Comparison of ENCODE assay signal across 8 cellular contexts in the genomic region with DNA sequence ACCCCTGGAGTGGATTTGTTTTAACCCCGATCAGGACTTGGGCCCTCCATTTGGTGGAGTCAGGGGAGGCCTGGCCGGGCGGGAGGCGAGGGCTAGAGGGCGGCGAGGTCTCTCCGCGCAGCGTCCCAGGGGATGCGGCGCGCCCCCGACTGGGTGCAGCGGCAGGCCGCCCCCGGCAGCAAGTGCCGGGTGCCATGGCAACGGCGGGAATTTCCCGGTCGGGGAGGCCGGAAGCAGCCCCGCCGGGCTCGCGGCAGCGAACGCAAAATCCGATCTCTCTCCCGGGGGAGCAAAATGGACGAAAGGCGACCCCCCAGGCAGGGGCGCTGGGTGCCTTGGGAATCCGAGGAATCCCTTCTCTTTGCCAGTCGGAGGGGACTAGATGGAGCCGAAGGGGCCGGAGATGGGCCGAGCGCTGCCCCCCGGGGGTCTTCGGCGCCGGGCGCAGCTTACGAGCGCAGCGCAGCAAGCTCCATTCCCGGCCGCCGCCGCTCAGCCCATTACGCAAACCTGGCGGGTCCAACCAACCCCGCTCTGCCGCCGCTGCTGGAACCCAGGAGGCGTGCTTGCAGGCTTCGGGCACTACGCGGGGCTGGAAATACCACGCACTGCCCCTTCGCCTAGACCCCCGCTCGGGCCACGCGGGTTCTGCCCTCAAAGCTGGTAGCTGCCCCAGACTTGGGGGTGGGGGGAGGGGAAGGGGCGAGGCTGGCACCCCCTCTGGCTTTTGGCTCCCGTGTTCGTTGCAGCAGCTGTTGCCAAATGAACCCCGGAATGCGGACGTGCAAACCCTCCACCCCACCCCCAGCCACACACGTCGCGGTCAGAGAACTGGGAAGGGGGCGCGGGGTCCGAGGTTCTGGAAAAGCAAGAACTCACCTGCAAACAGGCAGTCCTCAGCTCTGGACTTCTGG.
DNase-seq lines count a peak whose midpoint lies in the region; ATAC-seq, FAIRE-seq and TF ChIP-seq lines count a peak whose summit lies in the region.
"Not testable (repeated sequence)": the region's sequence is repeated elsewhere in the genome, so short reads cannot be mapped to it uniquely, and the experiment has no call there.

No MANE protein-coding gene starts in this region.

- TF ChIP-seq CTCF in AG10803 (conservative IDR thresholded peaks at IDR 0.05; ENCODE audit: low read length); KMS-11 (conservative IDR thresholded peaks at IDR 0.05; ENCODE audit: low read depth, low read length); WI38 (IDR thresholded peaks at IDR 0.05; ENCODE audit: low read depth, low read length); pancreas (IDR thresholded peaks at IDR 0.05): not testable (repeated sequence)

- H3K27me3 ChIP-seq in KMS-11 (ENCODE audit: insufficient read depth, low read depth); pancreas: not testable (repeated sequence)

- H4K20me1 ChIP-seq in KMS-11 (ENCODE audit: insufficient read depth): not testable (repeated sequence)

- H3K27ac ChIP-seq in KMS-11: not testable (repeated sequence)
- peak overlapping the region in 3 of 4 donors; percentile 62 to 71 (median 70) for H3K27ac ChIP-seq in pancreas

- intact Hi-C loops in pancreas (cut with DNase I): not testable (repeated sequence)

- peak overlapping the region; percentile 18; the same call in 1 of the 2 replicates for H2AFZ ChIP-seq in KMS-11 (ENCODE audit: low read depth)

- H3K36me3 ChIP-seq in KMS-11 (ENCODE audit: insufficient read depth); pancreas: not testable (repeated sequence)

- H3K4me1 ChIP-seq in KMS-11 (ENCODE audit: low read depth, poor library complexity, severe bottlenecking); pancreas: not testable (repeated sequence)

- H3K9ac ChIP-seq in KMS-11: not testable (repeated sequence)

- DNase-seq in AG10803 (ENCODE audit: low read depth): not testable (repeated sequence)
- DNase-seq in activated effector memory CD4-positive, alpha-beta T cell treated with anti-CD3 and anti-CD28 coated beads, Interleukin-2, amount 50 U/mL, for 16 hours: peak; percentile 85
- peak; percentile 60 for DNase-seq in effector CD4-positive, alpha-beta T cell
- DNase-seq in iris pigment epithelial cell (ENCODE audit: low read depth): peak; percentile 0
- peak; percentile 25 to 68 (median 34) for DNase-seq in pancreas
- DNase-seq in stimulated activated CD8-positive, alpha-beta memory T cell treated with anti-CD3 and anti-CD28 coated beads, Interleukin-2, amount 100 ng/mL, for 48 hours (ENCODE audit: low read depth in 2 of 2): peak; percentile 34 to 44

- H3K9me3 ChIP-seq in pancreas: not testable (repeated sequence)

- H3K4me3 ChIP-seq in AG10803 (ENCODE audit: low read length): peak overlapping the region; percentile 59
- H3K4me3 ChIP-seq in KMS-11 (IDR thresholded peaks at IDR 0.05; ENCODE audit: insufficient read depth, low read depth, low read length): not testable (repeated sequence)
- H3K4me3 ChIP-seq in WI38 (ENCODE audit: low read depth, low read length): peak overlapping the region; percentile 56
- peak overlapping the region in 2 of 4 donors; percentile 38 to 45 for H3K4me3 ChIP-seq in pancreas

- H3K4me2 ChIP-seq in KMS-11: not testable (repeated sequence)

- ATAC-seq in pancreas: not testable (repeated sequence)

- not testable (repeated sequence) for H3K79me2 ChIP-seq in KMS-11 (ENCODE audit: insufficient read depth, low read depth)

- WGBS in pancreas, 2 donors: 0% methylated on average over 13 to 37 of the region's 78 CpGs

- FAIRE-seq in pancreas (lab: Jason Lieb, UNC): not testable (repeated sequence)
